ENCODE assay signal across 8 cellular contexts in the genomic region with DNA sequence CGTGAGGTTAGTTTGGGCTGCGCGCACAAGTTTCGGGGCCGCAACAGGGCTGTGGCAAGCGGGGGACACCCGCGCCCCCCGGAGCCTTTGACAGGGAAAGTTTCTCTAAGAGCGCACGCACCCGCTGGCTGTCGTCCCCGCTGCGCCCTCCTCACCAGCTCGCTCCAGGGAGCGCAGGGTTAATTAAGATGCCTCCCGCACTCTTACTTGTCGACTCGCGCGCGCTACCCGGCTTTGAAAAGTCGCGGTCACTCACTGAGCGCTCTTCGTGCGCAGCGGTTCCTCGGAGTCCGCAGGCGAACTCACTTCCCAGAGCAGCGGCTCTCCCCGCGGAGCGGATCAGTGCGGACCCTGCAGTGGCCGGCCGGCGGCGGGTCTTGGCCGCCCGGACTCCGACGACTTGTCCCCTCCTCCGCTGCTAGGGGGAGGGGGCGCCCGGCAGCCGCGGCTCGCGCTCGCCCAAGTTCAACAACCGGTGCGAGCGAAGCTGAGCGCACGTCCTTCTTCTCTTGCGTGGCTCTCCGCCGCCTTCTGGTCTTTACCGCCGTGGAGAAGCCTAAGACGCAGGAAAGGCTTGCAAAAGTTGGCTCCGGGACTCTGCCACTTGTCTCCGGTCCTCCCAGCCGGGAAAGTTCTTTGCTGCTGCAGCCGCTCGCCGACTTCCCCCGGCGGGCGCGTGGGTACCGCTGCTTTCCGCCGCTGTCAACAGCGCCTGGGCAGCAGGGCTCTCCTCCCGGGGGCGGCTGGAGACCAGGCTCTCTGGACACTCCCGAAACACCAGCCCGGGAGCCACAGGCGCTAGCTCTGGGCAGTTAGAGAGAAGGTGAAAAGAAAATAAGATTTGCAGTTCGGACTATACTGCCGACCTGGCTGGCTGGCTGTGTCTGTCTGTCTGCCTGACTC. TPM values are rescaled to one million over a fixed set of nuclear protein-coding genes. Genes with fewer than 3 reads are reported as not detected.
DNase-seq lines count a peak whose midpoint lies in the region; ATAC-seq and TF ChIP-seq lines count a peak whose summit lies in the region.

No MANE protein-coding gene starts in this region.

- no peaks in the 10 kb centered on the region for H3K9me3 ChIP-seq in Peyer's patch

- ATAC-seq in HG03095 (IDR thresholded peaks at IDR 0.05; ENCODE audit: unreplicated experiment), result peak; percentile 19

- DNase-seq in activated gamma-delta T cell (lab: John Stamatoyannopoulos, UW) (peak; percentile 33), activated gamma-delta T cell treated with Interleukin-2 at 50 U/mL for 16 hours (no peak), Peyer's patch (peak; percentile 55 to 81 (median 79)), amygdala (lab: John Stamatoyannopoulos, UW) (peak in 43 of 56 donors; percentile 22 to 80 (median 60)), hippocampal formation (lab: John Stamatoyannopoulos, UW) (peak; percentile 38 to 67), retinal pigment epithelial cell (ENCODE audit: low read depth) (no peak), NAMALWA (ENCODE audit: low spot score) (no peak)

- TF ChIP-seq POLR2A in Peyer's patch (IDR thresholded peaks at IDR 0.05), result peak in 1 of 2 donors; percentile 13

- peaks cover 0 to 19% (median 0%) of the 10 kb centered on the region in 3 donors for H3K36me3 ChIP-seq in Peyer's patch

- peak overlapping the region; percentile 99 to 100 (median 99) for H3K27ac ChIP-seq in Peyer's patch

- H3K4me3 ChIP-seq in Peyer's patch, result peak overlapping the region; percentile 75 to 98 (median 82)
- H3K4me3 ChIP-seq in retinal pigment epithelial cell (ENCODE audit: low read length), result peak overlapping the region; percentile 91

- H3K4me1 ChIP-seq in Peyer's patch, result peaks cover 0 to 7% (median 2%) of the 10 kb centered on the region in 4 donors

- peak in 2 of 6 experiments; percentile 6 to 7 for TF ChIP-seq CTCF in Peyer's patch (IDR thresholded peaks at IDR 0.05)
- no peak for TF ChIP-seq CTCF in retinal pigment epithelial cell (conservative IDR thresholded peaks at IDR 0.05; ENCODE audit: low read depth, low read length)

- H3K27me3 ChIP-seq in Peyer's patch, result no peaks in the 10 kb centered on the region

RNA-seq across cellular contexts. Expression of gene JUN, which starts 0.5 kb away (rescaled TPM):
- total RNA-seq in Peyer's patch, result 100 to 1,000 TPM; 158 to 277 (median 208) TPM

Comparison
In these comparisons a context has a peak if more than half of its experiments do, and no peak if none do; other contexts are left out.
1. DNase-seq: peak in activated gamma-delta T cell (single experiment), Peyer's patch (3 of 3), amygdala (43 of 56) and hippocampal formation (2 of 2); none in activated gamma-delta T cell treated with Interleukin-2 at 50 U/mL for 16 hours (single experiment), retinal pigment epithelial cell (single experiment) and NAMALWA (single experiment).